8 cellular contexts compared by ENCODE assay signal in genomic region chr1:202861420-202862121, GRCh38. TPM values are rescaled to one million over a fixed set of nuclear protein-coding genes. Genes with fewer than 3 reads are reported as not detected.
A peak's percentile ranks its signal among the peaks of the same experiment; 100 is the strongest.
DNase-seq lines count a peak whose midpoint lies in the region; ATAC-seq, FAIRE-seq and TF ChIP-seq lines count a peak whose summit lies in the region.

No MANE protein-coding gene starts in this region.

- H3K36me3 ChIP-seq in bronchial epithelial cell (ENCODE audit: control insufficient read depth, insufficient read depth, low read length) (no peaks in the 10 kb centered on the region), iPS-18a (ENCODE audit: control insufficient read depth, low read depth, low read length) (peaks cover 16% of the 10 kb centered on the region)

- no peaks in the 10 kb centered on the region for H3K9me3 Mint-ChIP-seq in T-helper 1 cell treated with Interleukin-12 subunit alpha and Interleukin-12 subunit beta and Interleukin-4 antibody, amounts not matched to agents 30 μg/mL and 1 μg/mL, for 36 hours

- peak overlapping the region; percentile 91 for H3K9ac ChIP-seq in iPS-18a (ENCODE audit: low read length)

- peaks cover 14% of the 10 kb centered on the region for H3K4me1 Mint-ChIP-seq in T-helper 1 cell treated with Interleukin-12 subunit alpha and Interleukin-12 subunit beta and Interleukin-4 antibody, amounts not matched to agents 30 μg/mL and 1 μg/mL, for 36 hours (ENCODE audit: low read depth)

- H3K9me3 ChIP-seq in iPS-18a (ENCODE audit: control insufficient read depth, low read depth, low read length), result no peaks in the 10 kb centered on the region

- peaks cover 2% of the 10 kb centered on the region for H3K27me3 ChIP-seq in bronchial epithelial cell (ENCODE audit: control insufficient read depth, insufficient read depth, low read length)
- H3K27me3 ChIP-seq in iPS-18a (ENCODE audit: control insufficient read depth, insufficient read depth, low read length), result no peaks in the 10 kb centered on the region

- DNase-seq in GM04503 (ENCODE audit: low read depth) (peak; percentile 46), NCI-H1417 treated with DMSO at 0.1 percent for 48 hours (lab: John Stamatoyannopoulos, UW) (peak; percentile 73), bronchial epithelial cell (ENCODE audit: low read depth) (peak; percentile 72), retinal pigment epithelial cell (ENCODE audit: low read depth) (peak; percentile 57)

- peak overlapping the region; percentile 80 for H3K4me3 Mint-ChIP-seq in T-helper 1 cell treated with Interleukin-12 subunit alpha and Interleukin-12 subunit beta and Interleukin-4 antibody, amounts not matched to agents 30 μg/mL and 1 μg/mL, for 36 hours

- H3K36me3 Mint-ChIP-seq in T-helper 1 cell treated with Interleukin-12 subunit alpha and Interleukin-12 subunit beta and Interleukin-4 antibody, amounts not matched to agents 30 μg/mL and 1 μg/mL, for 36 hours (ENCODE audit: low read depth), result no peaks in the 10 kb centered on the region

- no peak overlapping the region for H3K27ac Mint-ChIP-seq in T-helper 1 cell treated with Interleukin-12 subunit alpha and Interleukin-12 subunit beta and Interleukin-4 antibody, amounts not matched to agents 30 μg/mL and 1 μg/mL, for 36 hours

- TF ChIP-seq CTCF in bronchial epithelial cell (IDR thresholded peaks at IDR 0.05; ENCODE audit: insufficient read depth, low read length, severe bottlenecking), result no peak
- no peak for TF ChIP-seq CTCF in retinal pigment epithelial cell (conservative IDR thresholded peaks at IDR 0.05; ENCODE audit: low read depth, low read length)

- no peak for FAIRE-seq in bronchial epithelial cell (lab: Jason Lieb, UNC)

- H3K27ac ChIP-seq in iPS-18a (ENCODE audit: low read length), result peak overlapping the region; percentile 63

- H3K4me1 ChIP-seq in iPS-18a (ENCODE audit: control insufficient read depth, low read depth, low read length), result no peaks in the 10 kb centered on the region

- ATAC-seq in HG02610 (IDR thresholded peaks at IDR 0.05; ENCODE audit: unreplicated experiment) (peak; percentile 88), HG03521 (IDR thresholded peaks at IDR 0.05; ENCODE audit: unreplicated experiment) (no peak)

- H3K4me3 ChIP-seq in bronchial epithelial cell (ENCODE audit: low read depth, low read length) (peak overlapping the region; percentile 52), iPS-18a (ENCODE audit: low read length) (peak overlapping the region; percentile 91), retinal pigment epithelial cell (ENCODE audit: low read length) (peak overlapping the region; percentile 76)

- H3K27me3 Mint-ChIP-seq in T-helper 1 cell treated with Interleukin-12 subunit alpha and Interleukin-12 subunit beta and Interleukin-4 antibody, amounts not matched to agents 30 μg/mL and 1 μg/mL, for 36 hours (ENCODE audit: low read depth), result peaks cover 65% of the 10 kb centered on the region

RNA-seq across cellular contexts. Expression of gene RABIF, which starts 27.4 kb away (rescaled TPM):
- total RNA-seq in bronchial epithelial cell, result 3.9 and 10.4 TPM in 2 replicates

RNA-seq across cellular contexts. Expression of gene PCAT6, which starts 50.8 kb away (rescaled TPM):
- total RNA-seq in bronchial epithelial cell, result 0.51 TPM in 1 of 2 replicates, not detected in the other

RNA-seq across cellular contexts. Expression of gene KDM5B, which starts 53.4 kb away (rescaled TPM):
- 74.0 and 102 TPM in 2 replicates for total RNA-seq in bronchial epithelial cell
